In the genomic region with DNA sequence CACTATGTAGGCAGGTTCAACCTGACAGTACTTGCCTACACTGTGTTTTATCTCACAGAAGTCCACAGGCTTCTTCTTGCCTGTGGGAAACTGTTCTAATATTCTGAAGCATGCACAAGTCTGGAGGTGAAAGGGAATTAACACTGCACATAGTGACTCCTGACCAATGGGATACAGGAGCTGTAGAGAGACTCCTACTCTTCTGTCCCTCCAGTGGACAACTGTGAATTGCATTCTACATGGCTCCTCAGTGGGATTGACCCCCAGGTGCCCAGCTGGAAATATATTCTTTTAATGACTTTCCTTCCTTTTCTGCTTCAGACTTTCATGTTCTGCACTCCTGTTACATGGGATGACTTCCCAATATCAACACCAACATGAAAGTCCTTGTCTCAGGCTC, we compare ENCODE assay signal across 9 cellular contexts. TPM values are rescaled to one million over a fixed set of nuclear protein-coding genes. Genes with fewer than 3 reads are reported as not detected.
DNase-seq lines count a peak whose midpoint lies in the region; ATAC-seq, FAIRE-seq and TF ChIP-seq lines count a peak whose summit lies in the region.
"Had no signal": no experiment of that assay in that cellular context is flagged by ENCODE, and none has a peak within 500 bp of the region (broad histone marks: within the 10 kb centered on the region; RNA-seq: fewer than 3 reads in every experiment).

No MANE protein-coding gene starts in this region.

- H3K27me3 ChIP-seq in H9 (ENCODE audit: insufficient read depth, low read length) (no peaks in the 10 kb centered on the region), RWPE2 (ENCODE audit: insufficient read depth, poor library complexity, severe bottlenecking) (no peaks in the 10 kb centered on the region), keratinocyte (ENCODE audit: control insufficient read depth, extremely low read depth, insufficient read depth, low read length) (no peaks in the 10 kb centered on the region), prostate gland (replicated peaks; ENCODE audit: insufficient read depth) (no peaks in the 10 kb centered on the region)

- H3K36me3 ChIP-seq in RWPE2 (ENCODE audit: low read depth): no peaks in the 10 kb centered on the region
- H3K36me3 ChIP-seq in keratinocyte (ENCODE audit: control insufficient read depth in 2 of 2, extremely low read depth in 1 of 2, insufficient read depth in 2 of 2, low read length in 2 of 2): no peaks in the 10 kb centered on the region
- H3K36me3 ChIP-seq in prostate gland: no peaks in the 10 kb centered on the region

- H3K18ac ChIP-seq in H9 (ENCODE audit: insufficient read length, low read depth, low read length): no peak overlapping the region

- H3K4me3 ChIP-seq in RWPE2 (ENCODE audit: severe bottlenecking) (no peak overlapping the region), keratinocyte (ENCODE audit: control insufficient read depth in 2 of 3, extremely low read depth in 1 of 3, insufficient read depth in 2 of 3, low read depth in 1 of 3, low read length in 3 of 3) (no peak overlapping the region), prostate gland (no peak overlapping the region)
- H3K4me3 ChIP-seq: lung had no signal

- no peak overlapping the region for H4K5ac ChIP-seq in H9 (ENCODE audit: insufficient read length, low read depth, low read length)

- no peak overlapping the region for H3T11ph ChIP-seq in H9 (ENCODE audit: low read length)

- H3K23me2 ChIP-seq in H9 (ENCODE audit: insufficient read length, low read depth, low read length, poor library complexity, severe bottlenecking): no peaks in the 10 kb centered on the region

- H3K9me3 ChIP-seq in H9 (ENCODE audit: control insufficient read depth, low read depth, low read length): peaks cover 46% of the 10 kb centered on the region
- H3K9me3 ChIP-seq in RWPE2 (ENCODE audit: severe bottlenecking): no peaks in the 10 kb centered on the region
- H3K9me3 ChIP-seq in keratinocyte (ENCODE audit: control insufficient read depth, low read depth, low read length): no peaks in the 10 kb centered on the region
- H3K9me3 ChIP-seq in prostate gland: no peaks in the 10 kb centered on the region

- H3K4ac ChIP-seq in H9 (ENCODE audit: low read depth, low read length): no peak overlapping the region

- H3K4me1 ChIP-seq in H9 (ENCODE audit: insufficient read depth, low read length) (no peaks in the 10 kb centered on the region), RWPE2 (ENCODE audit: insufficient read depth, poor library complexity, severe bottlenecking) (no peaks in the 10 kb centered on the region), keratinocyte (ENCODE audit: control insufficient read depth, extremely low read depth, insufficient read depth, low read length) (no peaks in the 10 kb centered on the region), prostate gland (replicated peaks) (no peaks in the 10 kb centered on the region)

- no peak overlapping the region for H2AK5ac ChIP-seq in H9 (ENCODE audit: insufficient read length, low read length)

- H3K79me2 ChIP-seq in H9 (ENCODE audit: insufficient read depth, low read length) (no peaks in the 10 kb centered on the region), keratinocyte (ENCODE audit: control insufficient read depth, insufficient read depth, low read length) (no peaks in the 10 kb centered on the region)

- H4K20me1 ChIP-seq in H9 (ENCODE audit: control insufficient read depth, insufficient read depth, insufficient read length) (no peaks in the 10 kb centered on the region), keratinocyte (ENCODE audit: control insufficient read depth, extremely low read depth, insufficient read depth, low read length) (no peaks in the 10 kb centered on the region)

- H3K27me3 Mint-ChIP-seq in H9 (ENCODE audit: low read depth): peaks cover 4% of the 10 kb centered on the region; the same call in 1 of the 2 replicates

- H4K8ac ChIP-seq in H9 (replicated peaks; ENCODE audit: insufficient read length, low read depth, low read length): no peak overlapping the region

- no peak for TF ChIP-seq POLR2A in prostate gland (IDR thresholded peaks at IDR 0.05)

- H3K27ac Mint-ChIP-seq in H9: no peak overlapping the region

- no peak overlapping the region for H2BK15ac ChIP-seq in H9 (ENCODE audit: low read depth, low read length)

- H3K4me2 ChIP-seq in H9 (ENCODE audit: insufficient read depth, insufficient read length, low read length) (no peak overlapping the region), keratinocyte (ENCODE audit: control insufficient read depth, extremely low read depth, insufficient read depth, low read depth, low read length) (peak overlapping the region; percentile 27)

- H3K4me3 Mint-ChIP-seq in H9: no peak overlapping the region

- H3K56ac ChIP-seq in H9 (ENCODE audit: insufficient read length, low read depth, low read length): no peak overlapping the region

- ATAC-seq in RWPE2 (ENCODE audit: low read depth) (peak; percentile 87), HG03196 (IDR thresholded peaks at IDR 0.05; ENCODE audit: unreplicated experiment) (no peak)

- H2BK12ac ChIP-seq in H9 (ENCODE audit: insufficient read length, low read depth, low read length): no peak overlapping the region

- H3K36me3 Mint-ChIP-seq in H9 (ENCODE audit: insufficient read depth in 1 of 3, low read depth in 3 of 3): peaks cover 0 to 5% (median 0%) of the 10 kb centered on the region in 3 experiments; a peak in 2 of 7 replicates

- H3K14ac ChIP-seq in H9 (ENCODE audit: insufficient read depth, low read length): no peak overlapping the region

- H3K23ac ChIP-seq in H9 (ENCODE audit: insufficient read length, low read depth, low read length): no peak overlapping the region

- H4K91ac ChIP-seq in H9 (ENCODE audit: insufficient read length, low read depth, low read length): no peak overlapping the region

- H3K4me1 Mint-ChIP-seq in H9: 0 out of 4 replicates have a peak, but pooled peaks cover 0 to 3% of the 10 kb centered on the region in 2 experiments

- no peaks in the 10 kb centered on the region for H3K79me1 ChIP-seq in H9 (ENCODE audit: insufficient read depth, low read depth, low read length, poor library complexity, severe bottlenecking)

- no peaks in the 10 kb centered on the region for H3K9me1 ChIP-seq in keratinocyte (ENCODE audit: control insufficient read depth, extremely low read depth, insufficient read depth, low read length)

- dilution Hi-C loops in keratinocyte (cut with MboI; ENCODE audit: extremely low pct_ligation_motif_present, low sequenced_read_pairs): no loop called here

- FAIRE-seq in keratinocyte (lab: Jason Lieb, UNC): no peak

- DNase-seq in H9: no peak
- no peak for DNase-seq in RWPE2 (ENCODE audit: low spot score)
- no peak for DNase-seq in keratinocyte (ENCODE audit: low read depth, low spot score)
- no peak for DNase-seq in NCI-H1694 (lab: John Stamatoyannopoulos, UW)
- no peak for DNase-seq in activated CD4-positive, alpha-beta T cell treated with anti-CD3 and anti-CD28 coated beads, Interleukin-2, amount 50 U/mL, for 48 hours
- no peak for DNase-seq in prostate gland (ENCODE audit: low spot score)

- H2BK120ac ChIP-seq in H9 (ENCODE audit: low read depth, low read length, poor library complexity, severe bottlenecking): no peak overlapping the region

- H2BK20ac ChIP-seq in H9 (ENCODE audit: low read depth, low read length, poor library complexity, severe bottlenecking): no peak overlapping the region

- H3K9ac ChIP-seq in H9 (ENCODE audit: extremely low read depth, insufficient read length, low read length): no peak overlapping the region
- H3K9ac ChIP-seq in keratinocyte (ENCODE audit: control insufficient read depth, extremely low read depth, insufficient read depth, low read length): no peak overlapping the region

- H3K27ac ChIP-seq in C4-2B (no peak overlapping the region), H9 (ENCODE audit: insufficient read length, low read depth, low read length) (no peak overlapping the region), RWPE2 (ENCODE audit: poor library complexity, severe bottlenecking) (no peak overlapping the region), keratinocyte (ENCODE audit: control insufficient read depth, insufficient read depth, low read length) (no peak overlapping the region), prostate gland (no peak overlapping the region)

- intact Hi-C loops in prostate gland (cut with DNase I): no loop called here

- no peak overlapping the region for H2AFZ ChIP-seq in H9 (ENCODE audit: low read length)
- H2AFZ ChIP-seq in keratinocyte (ENCODE audit: control insufficient read depth, low read length): no peak overlapping the region

- peaks cover 48 to 49% of the 10 kb centered on the region in 2 experiments for H3K9me3 Mint-ChIP-seq in H9

- no peak overlapping the region for H2BK5ac ChIP-seq in H9 (ENCODE audit: insufficient read length, low read length)

- TF ChIP-seq CTCF in C4-2B (conservative IDR thresholded peaks at IDR 0.05): peak; percentile 46
- peak; percentile 50 for TF ChIP-seq CTCF in H9 (conservative IDR thresholded peaks at IDR 0.05)
- peak; percentile 35 for TF ChIP-seq CTCF in RWPE2 (IDR thresholded peaks at IDR 0.05; ENCODE audit: poor library complexity, severe bottlenecking)
- peak; percentile 34 to 54 (median 40) for TF ChIP-seq CTCF in keratinocyte (optimal IDR thresholded peaks at IDR 0.05 in 1 of 3, IDR thresholded peaks at IDR 0.05 in 1 of 3, conservative IDR thresholded peaks at IDR 0.05 in 1 of 3; ENCODE audit: extremely low read depth in 1 of 3, insufficient read depth in 2 of 3, low read length in 3 of 3)
- TF ChIP-seq CTCF in prostate gland (IDR thresholded peaks at IDR 0.05): peak in 2 of 4 experiments; percentile 4 to 12

RNA-seq across cellular contexts. Expression of a gene that starts 8.2 kb away (rescaled TPM):
- total RNA-seq in H9 (2021) (31.8 and 32.3 TPM in 2 replicates), prostate gland (10 to 100 TPM; 28.6 to 41.8 TPM)
- polyA plus RNA-seq in keratinocyte: 14.4 to 22.4 TPM (median 20.2 TPM) in 3 replicates
- 5.3 TPM for polyA plus RNA-seq in keratinocyte (2011; ENCODE audit: low read depth)
- polyA plus RNA-seq in keratinocyte (2011; cell fraction: cytosol; rRNA removed): 11.0 and 20.8 TPM in 2 replicates
- polyA plus RNA-seq in keratinocyte (2011; cell fraction: nucleus; rRNA removed): 19.6 and 21.5 TPM in 2 replicates
- polyA plus RNA-seq in keratinocyte (2012; ENCODE audit: low replicate concordance): 14.7 and 21.1 TPM in 2 replicates
- 10.0 to 25.0 TPM (median 20.3 TPM) in 3 replicates for polyA minus RNA-seq in keratinocyte
- 10.6 TPM for polyA minus RNA-seq in keratinocyte (2011; cell fraction: cytosol; rRNA and poly(A)+ RNA removed)
- 10.6 and 24.3 TPM in 2 replicates for polyA minus RNA-seq in keratinocyte (2011; cell fraction: nucleus; rRNA and poly(A)+ RNA removed)

RNA-seq across cellular contexts. Expression of a gene that starts 57.3 kb away (rescaled TPM):
- total RNA-seq in H9 (2021): 1.0 and 1.5 TPM in 2 replicates
- 2.5 to 5.8 TPM (median 3.1 TPM) in 3 replicates for polyA plus RNA-seq in keratinocyte
- polyA plus RNA-seq in keratinocyte (2011; ENCODE audit: low read depth): 7.1 TPM
- polyA plus RNA-seq in keratinocyte (2011; cell fraction: cytosol; rRNA removed): 3.2 and 3.4 TPM in 2 replicates
- polyA plus RNA-seq in keratinocyte (2011; cell fraction: nucleus; rRNA removed): 4.5 and 4.8 TPM in 2 replicates
- polyA plus RNA-seq in keratinocyte (2012; ENCODE audit: low replicate concordance): 2.1 and 3.7 TPM in 2 replicates
- 12.7 to 15.0 TPM (median 14.2 TPM) in 3 replicates for polyA minus RNA-seq in keratinocyte
- polyA minus RNA-seq in keratinocyte (2011; cell fraction: cytosol; rRNA and poly(A)+ RNA removed): 7.3 TPM
- polyA minus RNA-seq in keratinocyte (2011; cell fraction: nucleus; rRNA and poly(A)+ RNA removed): 15.4 and 16.0 TPM in 2 replicates
- 10 to 100 TPM; 18.7 to 26.2 TPM for total RNA-seq in prostate gland
